20 cellular contexts compared by ENCODE assay signal in the genomic region with DNA sequence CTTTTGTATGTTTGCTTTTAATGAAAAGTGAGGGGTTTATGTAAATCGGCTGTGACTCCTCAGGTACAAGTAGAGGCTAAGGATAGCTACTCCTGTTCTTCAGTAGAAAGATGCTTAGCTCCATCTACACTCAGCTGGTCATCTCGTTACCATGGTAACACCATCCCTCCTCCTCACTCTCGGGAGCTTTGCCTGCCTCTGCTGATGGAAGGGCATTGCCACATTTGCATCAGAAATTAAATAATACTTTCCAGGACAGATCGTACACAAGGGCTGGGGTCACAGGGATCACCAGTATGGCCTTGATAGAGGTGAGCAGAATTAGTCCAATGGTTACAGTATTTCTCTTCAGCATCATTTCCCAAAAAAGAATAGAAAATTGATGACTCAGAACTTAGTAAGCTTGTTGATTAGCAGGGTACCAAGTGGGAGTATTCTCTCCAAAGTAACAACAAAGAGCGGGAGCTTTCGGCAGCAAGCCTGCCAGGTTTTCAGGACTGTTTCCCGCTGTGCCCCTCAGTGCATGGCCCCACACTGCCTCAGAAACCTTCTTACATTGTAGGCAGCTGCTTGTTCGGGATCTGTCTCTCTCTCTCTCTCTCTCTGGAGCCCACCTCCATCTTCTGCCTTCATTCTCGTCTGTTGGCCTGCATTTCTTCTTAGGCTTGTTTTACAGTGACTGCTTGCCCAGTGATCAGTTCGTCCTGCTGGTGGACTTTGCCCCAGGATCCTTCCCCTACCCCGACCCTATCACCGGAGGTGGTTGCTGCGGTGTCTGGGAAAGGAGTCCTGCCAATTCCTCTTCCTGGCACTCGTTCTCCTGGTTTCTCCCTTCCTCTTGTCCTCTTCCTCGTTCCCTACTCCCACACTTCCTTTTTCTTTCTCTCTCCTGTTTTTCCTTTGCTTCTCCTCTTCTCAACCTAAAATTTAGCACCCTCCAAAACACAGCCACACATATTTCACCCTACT. TPM values are rescaled to one million over a fixed set of nuclear protein-coding genes. Genes with fewer than 3 reads are reported as not detected.
DNase-seq lines count a peak whose midpoint lies in the region; ATAC-seq, FAIRE-seq and TF ChIP-seq lines count a peak whose summit lies in the region.
"Had no signal": no experiment of that assay in that cellular context is flagged by ENCODE, and none has a peak within 500 bp of the region (broad histone marks: within the 10 kb centered on the region; RNA-seq: fewer than 3 reads in every experiment).

No MANE protein-coding gene starts in this region.

- H3K4me1 Mint-ChIP-seq in HFFc6 (ENCODE audit: low read depth), result peaks cover 18% of the 10 kb centered on the region
- H3K4me1 Mint-ChIP-seq: activated naive CD8-positive, alpha-beta T cell treated with anti-CD3 and anti-CD28 coated beads for 36 hours; T-helper 17 cell had no signal

- peak overlapping the region; percentile 67 for H3K4me2 ChIP-seq in HepG2 (ENCODE audit: low read depth, low read length)

- no peaks in the 10 kb centered on the region for H3K79me2 ChIP-seq in HepG2 (ENCODE audit: insufficient read depth, low read length)

- ATAC-seq in HepG2, result peak; percentile 48
- no peak for ATAC-seq in right lobe of liver
- no peak for ATAC-seq in GM18520 (IDR thresholded peaks at IDR 0.05; ENCODE audit: unreplicated experiment)
- ATAC-seq: stimulated activated naive B cell treated with anti-CD40 and anti-IgM and Interleukin-4, amounts not matched to agents 10 μg/mL and 1 μg/mL and 100 μg/mL, for 72 hours; T-helper 17 cell had no signal

- H3K27me3 Mint-ChIP-seq in HFFc6 (ENCODE audit: insufficient read depth), result no peaks in the 10 kb centered on the region; the same call in none of the 2 replicates

- CTCF ChIA-PET in HepG2 (lab: Yijun Ruan, JAX; ENCODE audit: low intra/inter-chr PET ratio, low total read pairs), result no interaction called here

- H3K36me3 ChIP-seq in HepG2 (replicated peaks in 1 of 2; ENCODE audit: control insufficient read depth in 1 of 2, insufficient read depth in 2 of 2, low read length in 2 of 2) (no peaks in the 10 kb centered on the region), right lobe of liver (no peaks in the 10 kb centered on the region)
- no peaks in the 10 kb centered on the region for H3K36me3 ChIP-seq in effector memory CD4-positive, alpha-beta T cell (ENCODE audit: control insufficient read depth, insufficient read depth, low read length)
- H3K36me3 ChIP-seq: neutrophil, vagina had no signal

- FAIRE-seq in HepG2 (lab: Jason Lieb, UNC) (no peak), H54 (lab: Jason Lieb, UNC) (no peak)
- FAIRE-seq: colon, GM18507 had no signal

- TF ChIP-seq CTCF in HepG2 (CRISPR knock-in tag; IDR thresholded peaks at IDR 0.05), result no peak
- no peak for TF ChIP-seq CTCF in right lobe of liver (IDR thresholded peaks at IDR 0.05)
- TF ChIP-seq CTCF in HFFc6 (IDR thresholded peaks at IDR 0.05), result no peak

- no peak for TF ChIP-seq RAD21 in HepG2 (CRISPR knock-in tag; IDR thresholded peaks at IDR 0.05)

- H3K9me3 ChIP-seq in HepG2 (ENCODE audit: low read length), result no peaks in the 10 kb centered on the region
- no peaks in the 10 kb centered on the region for H3K9me3 ChIP-seq in right lobe of liver
- no peaks in the 10 kb centered on the region for H3K9me3 ChIP-seq in effector memory CD4-positive, alpha-beta T cell (ENCODE audit: control insufficient read depth, low read length)
- H3K9me3 ChIP-seq: neutrophil, vagina had no signal

- DNase-seq in HepG2 (ENCODE audit: low spot score) (no peak), right lobe of liver (no peak), cerebellar cortex (ENCODE audit: low spot score) (peak; percentile 96), HFFc6 (no peak), H54 (ENCODE audit: insufficient read length, low spot score) (no peak)
- no peak for DNase-seq in effector memory CD4-positive, alpha-beta T cell
- DNase-seq: activated CD4-positive, alpha-beta T cell treated with anti-CD3 and anti-CD28 coated beads for 4 hours; activated naive CD8-positive, alpha-beta T cell treated with anti-CD3 and anti-CD28 coated beads for 36 hours; activated T-cell treated with anti-CD3 and anti-CD28 coated beads for 4 hours; GF-D8; NCI-H1092 treated with DMSO at 0.1 percent for 48 hours; NCI-H526 treated with DMSO at 0.1 percent for 48 hours; stimulated activated naive B cell treated with anti-CD40 and anti-IgM and Interleukin-4, amounts not matched to agents 10 μg/mL and 1 μg/mL and 100 μg/mL, for 72 hours; T-helper 17 cell had no signal

- no peaks in the 10 kb centered on the region for H3K36me3 Mint-ChIP-seq in HFFc6 (ENCODE audit: low read depth)
- H3K36me3 Mint-ChIP-seq: stimulated activated naive B cell treated with anti-CD40 and anti-IgM and Interleukin-4, amounts not matched to agents 10 μg/mL and 1 μg/mL and 100 μg/mL, for 72 hours had no signal

- BruUV-seq in HepG2 (replicated peaks; lab: Mats Ljungman, UMichigan), result no TSS peak

- in situ Hi-C loops in HepG2 (cut with HindIII; ENCODE audit: extremely low pct_ligation_motif_present, low pct_unique_long_range_greater_than_20kb), result no loop called here

- H4K20me1 ChIP-seq in HepG2 (ENCODE audit: insufficient read depth, low read length), result no peaks in the 10 kb centered on the region

- H3K4me3 Mint-ChIP-seq in HFFc6, result no peak overlapping the region
- H3K4me3 Mint-ChIP-seq: activated naive CD8-positive, alpha-beta T cell treated with anti-CD3 and anti-CD28 coated beads for 36 hours; stimulated activated naive B cell treated with anti-CD40 and anti-IgM and Interleukin-4, amounts not matched to agents 10 μg/mL and 1 μg/mL and 100 μg/mL, for 72 hours; T-helper 17 cell had no signal

- WGBS in HepG2 (ENCODE audit: low lambda C conversion rate), result 23% methylated on average over 14 of the region's 15 CpGs
- 43% methylated on average over 12 of the region's 15 CpGs for WGBS in right lobe of liver (ENCODE audit: insufficient coverage, low coverage, low lambda C conversion rate, missing lambda C conversion rate)

- H3K27me3 ChIP-seq in HepG2 (ENCODE audit: control insufficient read depth in 1 of 2, insufficient read depth in 2 of 2, low read length in 2 of 2) (no peaks in the 10 kb centered on the region), right lobe of liver (no peaks in the 10 kb centered on the region), layer of hippocampus (ENCODE audit: control insufficient read depth, insufficient read depth, low read length) (no peaks in the 10 kb centered on the region)
- H3K27me3 ChIP-seq in effector memory CD4-positive, alpha-beta T cell (replicated peaks; ENCODE audit: control insufficient read depth, insufficient read depth, low read length, poor library complexity, severe bottlenecking), result no peaks in the 10 kb centered on the region
- H3K27me3 ChIP-seq: neutrophil, vagina had no signal

- peaks cover 47% of the 10 kb centered on the region for H3K4me1 ChIP-seq in HepG2 (ENCODE audit: insufficient read depth, low read length)
- no peaks in the 10 kb centered on the region for H3K4me1 ChIP-seq in right lobe of liver
- no peaks in the 10 kb centered on the region for H3K4me1 ChIP-seq in effector memory CD4-positive, alpha-beta T cell (ENCODE audit: control insufficient read depth, insufficient read depth, low read length, poor library complexity, severe bottlenecking)

- no peak overlapping the region; the same call in 1 of the 2 replicates for H3K27ac Mint-ChIP-seq in HFFc6
- H3K27ac Mint-ChIP-seq: activated naive CD8-positive, alpha-beta T cell treated with anti-CD3 and anti-CD28 coated beads for 36 hours; stimulated activated naive B cell treated with anti-CD40 and anti-IgM and Interleukin-4, amounts not matched to agents 10 μg/mL and 1 μg/mL and 100 μg/mL, for 72 hours; T-helper 17 cell had no signal

- H2AFZ ChIP-seq in HepG2 (ENCODE audit: low read length), result peak overlapping the region; percentile 44

- TF ChIP-seq EP300 in HepG2 (IDR thresholded peaks at IDR 0.05; ENCODE audit: low read depth in 2 of 2, low read length in 2 of 2) (no peak), HepG2 (CRISPR knock-in tag; IDR thresholded peaks at IDR 0.05; ENCODE audit: borderline replicate concordance) (no peak)

- no peak for TF ChIP-seq POLR2A in HepG2 (IDR thresholded peaks at IDR 0.05; ENCODE audit: insufficient read depth in 1 of 2, low read depth in 2 of 2, low read length in 2 of 2)
- TF ChIP-seq POLR2A in right lobe of liver (IDR thresholded peaks at IDR 0.05), result no peak
- no peak for TF ChIP-seq POLR2A in H54 (IDR thresholded peaks at IDR 0.05; ENCODE audit: low read depth, low read length)

- H3K9me3 Mint-ChIP-seq in HFFc6, result no peaks in the 10 kb centered on the region

- POLR2A ChIA-PET in HepG2 (lab: Yijun Ruan, JAX), result interaction anchor here (0.8 kb wide), 1 partner anchor 182 kb away, joined by 3 read pairs; the partner anchor contains the start of gene CCDC171

- intact Hi-C loops in HepG2 (cut with micrococcal nuclease; ENCODE audit: unreplicated experiment), result no loop called here
- intact Hi-C loops in right lobe of liver (cut with DNase I), result no loop called here

- H3K4me3 ChIP-seq in HepG2 (replicated peaks in 1 of 3; ENCODE audit: insufficient read depth in 1 of 3, low read depth in 2 of 3, low read length in 3 of 3) (no peak overlapping the region; a peak in 1 of 6 replicates), right lobe of liver (no peak overlapping the region)
- H3K4me3 ChIP-seq in effector memory CD4-positive, alpha-beta T cell (ENCODE audit: insufficient read depth, low read depth, low read length, poor library complexity, severe bottlenecking), result no peak overlapping the region
- H3K4me3 ChIP-seq: vagina had no signal

- H3K27ac ChIP-seq in HepG2 (ENCODE audit: extremely low read length, insufficient read depth, low read length) (no peak overlapping the region), right lobe of liver (no peak overlapping the region), layer of hippocampus (ENCODE audit: low read depth, low read length) (peak overlapping the region; percentile 21)
- no peak overlapping the region for H3K27ac ChIP-seq in effector memory CD4-positive, alpha-beta T cell (ENCODE audit: insufficient read depth, low read length, poor library complexity, severe bottlenecking)
- H3K27ac ChIP-seq: neutrophil had no signal

- no peak overlapping the region for H3K9ac ChIP-seq in HepG2 (ENCODE audit: insufficient read depth, low read depth, low read length)

RNA-seq across cellular contexts. Expression of gene SNAPC3, which starts 51.9 kb away (rescaled TPM):
- total RNA-seq in HepG2 (2016; rRNA removed; fragmentation: Illumina TruSeq; extraction: Trizol) (25.5 and 25.6 TPM in 2 replicates), right lobe of liver (10 to 100 TPM in 5 of 6 experiments, 1 to 10 TPM in 1; 9.6 to 13.5 (median 13.3) TPM)
- 3.6 and 4.5 TPM in 2 replicates for total RNA-seq in HepG2 (2016; cell fraction: cytosol; rRNA removed; fragmentation: Illumina TruSeq; extraction: Trizol; ENCODE audit: low read depth)
- 24.0 and 25.0 TPM in 2 replicates for total RNA-seq in HepG2 (2016; cell fraction: insoluble cytoplasmic fraction; rRNA removed; fragmentation: Illumina TruSeq; extraction: Trizol)
- total RNA-seq in HepG2 (2016; cell fraction: membrane; rRNA removed; fragmentation: Illumina TruSeq; extraction: Trizol), result 8.1 and 9.1 TPM in 2 replicates
- total RNA-seq in HepG2 (2016; cell fraction: nucleus; rRNA removed; fragmentation: Illumina TruSeq; extraction: Trizol), result 39.1 TPM in 2 replicates
- 20.8 and 26.0 TPM in 2 replicates for polyA plus RNA-seq in HepG2 (2011; rRNA removed)
- 11.3 and 14.4 TPM in 2 replicates for polyA plus RNA-seq in HepG2 (2011; cell fraction: cytosol; rRNA removed)
- 28.8 and 32.5 TPM in 2 replicates for polyA plus RNA-seq in HepG2 (2011; cell fraction: nucleus; rRNA removed)
- 17.5 and 20.8 TPM in 2 replicates for polyA plus RNA-seq in HepG2 (2012)
- 2.1 and 2.3 TPM in 2 replicates for polyA plus RNA-seq in HepG2 (2016; cell fraction: cytosol; fragmentation: Illumina TruSeq; extraction: Trizol; ENCODE audit: low read depth)
- polyA plus RNA-seq in HepG2 (2016; cell fraction: insoluble cytoplasmic fraction; fragmentation: Illumina TruSeq; extraction: Trizol; ENCODE audit: low read depth), result 25.8 and 27.1 TPM in 2 replicates
- polyA plus RNA-seq in HepG2 (2016; cell fraction: membrane; fragmentation: Illumina TruSeq; extraction: Trizol; ENCODE audit: low read depth), result 4.4 and 4.9 TPM in 2 replicates
- polyA plus RNA-seq in HepG2 (2016; cell fraction: nucleus; fragmentation: Illumina TruSeq; extraction: Trizol; ENCODE audit: insufficient read depth, low read depth), result 32.4 and 33.8 TPM in 2 replicates
- 8.8 and 12.1 TPM in 2 replicates for polyA minus RNA-seq in HepG2 (2011; rRNA and poly(A)+ RNA removed; ENCODE audit: low replicate concordance)
- 14.5 and 18.6 TPM in 2 replicates for polyA minus RNA-seq in HepG2 (2011; cell fraction: cytosol; rRNA and poly(A)+ RNA removed)
- polyA minus RNA-seq in HepG2 (2011; cell fraction: nucleus; rRNA and poly(A)+ RNA removed), result 72.5 and 83.2 TPM in 2 replicates
- total RNA-seq in HFFc6 (2021; fragmentation: NEBNext Ultra II Directional; extraction: Animal tissue kit (Norgen Biotek cat#: 25700)), result 10 to 100 TPM; 35.9 to 41.5 (median 40.8) TPM
